ENCODE assay signal across 9 cellular contexts in genomic region chr19:18320865-18321728, GRCh38. TPM values are rescaled to one million over a fixed set of nuclear protein-coding genes. Genes with fewer than 3 reads are reported as not detected.
DNase-seq lines count a peak whose midpoint lies in the region; ATAC-seq and TF ChIP-seq lines count a peak whose summit lies in the region.
"Had no signal": no experiment of that assay in that cellular context is flagged by ENCODE, and none has a peak within 500 bp of the region (broad histone marks: within the 10 kb centered on the region; RNA-seq: fewer than 3 reads in every experiment).

No MANE protein-coding gene starts in this region.

- no peak for DNase-seq in activated CD4-positive, alpha-beta T cell treated with anti-CD3 and anti-CD28 coated beads, Interleukin-2, amount 10 ng/mL, durations not matched to agents 24 days and 14 days
- DNase-seq in activated CD4-positive, alpha-beta T cell treated with anti-CD3 and anti-CD28 coated beads for 48 hours: no peak
- DNase-seq in spleen (no peak), KG1 (lab: John Stamatoyannopoulos, UW) (no peak), GOT3 (lab: John Stamatoyannopoulos, UW) (no peak)
- DNase-seq: posterior cingulate gyrus had no signal

- peaks cover 0 to 5% (median 0%) of the 10 kb centered on the region in 6 donors for H3K36me3 ChIP-seq in spleen

- H3K9me3 Mint-ChIP-seq in activated CD4-positive, alpha-beta T cell treated with anti-CD3 and anti-CD28 coated beads, Interleukin-2, amount 10 ng/mL, durations not matched to agents 24 days and 14 days: no peaks in the 10 kb centered on the region

- intact Hi-C loops in activated CD4-positive, alpha-beta T cell treated with anti-CD3 and anti-CD28 coated beads, Interleukin-2, amount 10 ng/mL, durations not matched to agents 24 days and 14 days (cut with micrococcal nuclease): no loop called here
- intact Hi-C loops in spleen (cut with DNase I; ENCODE audit: low total_unique reads): no loop called here

- peak overlapping the region; percentile 17; the same call in 1 of the 2 replicates for H3K4me3 ChIP-seq in iPS-18c (ENCODE audit: insufficient read depth, low read depth, low read length)
- H3K4me3 ChIP-seq in spleen: peak overlapping the region in 1 of 8 donors; percentile 80

- H3K27ac ChIP-seq in VCaP: peak overlapping the region; percentile 94
- peak overlapping the region; percentile 57 to 96 (median 94) for H3K27ac ChIP-seq in spleen

- ATAC-seq in GM18861 (IDR thresholded peaks at IDR 0.05; ENCODE audit: unreplicated experiment): no peak

- peaks cover 54% of the 10 kb centered on the region for H3K4me1 Mint-ChIP-seq in activated CD4-positive, alpha-beta T cell treated with anti-CD3 and anti-CD28 coated beads, Interleukin-2, amount 10 ng/mL, durations not matched to agents 24 days and 14 days

- peak overlapping the region; percentile 96 for H3K4me3 Mint-ChIP-seq in activated CD4-positive, alpha-beta T cell treated with anti-CD3 and anti-CD28 coated beads, Interleukin-2, amount 10 ng/mL, durations not matched to agents 24 days and 14 days

- peaks cover 59 to 82% (median 73%) of the 10 kb centered on the region in 6 donors for H3K4me1 ChIP-seq in spleen

- H3K27me3 Mint-ChIP-seq in activated CD4-positive, alpha-beta T cell treated with anti-CD3 and anti-CD28 coated beads, Interleukin-2, amount 10 ng/mL, durations not matched to agents 24 days and 14 days: no peaks in the 10 kb centered on the region

- no peak for TF ChIP-seq POLR2A in spleen (IDR thresholded peaks at IDR 0.05)

- H3K27ac Mint-ChIP-seq in activated CD4-positive, alpha-beta T cell treated with anti-CD3 and anti-CD28 coated beads, Interleukin-2, amount 10 ng/mL, durations not matched to agents 24 days and 14 days: peak overlapping the region; percentile 95

- no peaks in the 10 kb centered on the region for H3K27me3 ChIP-seq in spleen (replicated peaks in 1 of 7)

- TF ChIP-seq CTCF in VCaP (conservative IDR thresholded peaks at IDR 0.05) (no peak), spleen (IDR thresholded peaks at IDR 0.05 in 8 of 11, conservative IDR thresholded peaks at IDR 0.05 in 3 of 11) (no peak)

- WGBS in spleen, 5 donors: 62 to 78% (median 68%) methylated on average over 14 of the region's 14 CpGs

- peaks cover 34% of the 10 kb centered on the region for H3K36me3 Mint-ChIP-seq in activated CD4-positive, alpha-beta T cell treated with anti-CD3 and anti-CD28 coated beads, Interleukin-2, amount 10 ng/mL, durations not matched to agents 24 days and 14 days (ENCODE audit: low read depth)

- H3K9me3 ChIP-seq in iPS-18c (ENCODE audit: control insufficient read depth, insufficient read depth, low read length) (no peaks in the 10 kb centered on the region), spleen (no peaks in the 10 kb centered on the region)

RNA-seq across cellular contexts. Expression of gene LSM4, which starts 1.8 kb away (rescaled TPM):
- total RNA-seq in activated CD4-positive, alpha-beta T cell treated with anti-CD3 and anti-CD28 coated beads, Interleukin-2, amount 10 ng/mL, durations not matched to agents 24 days and 14 days: 217 and 225 TPM in 2 replicates
- total RNA-seq in spleen: 10 to 100 TPM; 55.8 to 86.5 (median 65.1) TPM
- 100 to 1,000 TPM in 2 of 3 donors, 10 to 100 TPM in 1; 91.6 to 192 (median 151) TPM for polyA plus RNA-seq in spleen

RNA-seq across cellular contexts. Expression of gene PGPEP1, which starts 19.3 kb away (rescaled TPM):
- total RNA-seq in activated CD4-positive, alpha-beta T cell treated with anti-CD3 and anti-CD28 coated beads, Interleukin-2, amount 10 ng/mL, durations not matched to agents 24 days and 14 days: 14.6 and 18.5 TPM in 2 replicates
- 10 to 100 TPM; 20.2 to 65.6 (median 45.1) TPM for total RNA-seq in spleen
- polyA plus RNA-seq in spleen: 10 to 100 TPM in 1 of 3 donors, 1 to 10 TPM in 2; 9.3 to 17.3 (median 9.6) TPM

RNA-seq across cellular contexts. Expression of gene JUND, which starts 39.7 kb away (rescaled TPM):
- total RNA-seq in activated CD4-positive, alpha-beta T cell treated with anti-CD3 and anti-CD28 coated beads, Interleukin-2, amount 10 ng/mL, durations not matched to agents 24 days and 14 days: 382 and 413 TPM in 2 replicates
- total RNA-seq in spleen: 100 to 1,000 TPM; 119 to 232 (median 159) TPM
- 10 to 100 TPM; 47.5 to 86.5 (median 75.6) TPM for polyA plus RNA-seq in spleen

RNA-seq across cellular contexts. Expression of gene IQCN, which starts 46.8 kb away (rescaled TPM):
- total RNA-seq in activated CD4-positive, alpha-beta T cell treated with anti-CD3 and anti-CD28 coated beads, Interleukin-2, amount 10 ng/mL, durations not matched to agents 24 days and 14 days: 2.3 and 3.0 TPM in 2 replicates
- total RNA-seq in spleen: 10 to 100 TPM in 3 of 7 donors, 1 to 10 TPM in 4; 4.7 to 17.1 (median 8.6) TPM
- polyA plus RNA-seq in spleen: 10 to 100 TPM in 1 of 3 donors, 1 to 10 TPM in 2; 1.4 to 15.6 (median 7.8) TPM
